In the genomic region with DNA sequence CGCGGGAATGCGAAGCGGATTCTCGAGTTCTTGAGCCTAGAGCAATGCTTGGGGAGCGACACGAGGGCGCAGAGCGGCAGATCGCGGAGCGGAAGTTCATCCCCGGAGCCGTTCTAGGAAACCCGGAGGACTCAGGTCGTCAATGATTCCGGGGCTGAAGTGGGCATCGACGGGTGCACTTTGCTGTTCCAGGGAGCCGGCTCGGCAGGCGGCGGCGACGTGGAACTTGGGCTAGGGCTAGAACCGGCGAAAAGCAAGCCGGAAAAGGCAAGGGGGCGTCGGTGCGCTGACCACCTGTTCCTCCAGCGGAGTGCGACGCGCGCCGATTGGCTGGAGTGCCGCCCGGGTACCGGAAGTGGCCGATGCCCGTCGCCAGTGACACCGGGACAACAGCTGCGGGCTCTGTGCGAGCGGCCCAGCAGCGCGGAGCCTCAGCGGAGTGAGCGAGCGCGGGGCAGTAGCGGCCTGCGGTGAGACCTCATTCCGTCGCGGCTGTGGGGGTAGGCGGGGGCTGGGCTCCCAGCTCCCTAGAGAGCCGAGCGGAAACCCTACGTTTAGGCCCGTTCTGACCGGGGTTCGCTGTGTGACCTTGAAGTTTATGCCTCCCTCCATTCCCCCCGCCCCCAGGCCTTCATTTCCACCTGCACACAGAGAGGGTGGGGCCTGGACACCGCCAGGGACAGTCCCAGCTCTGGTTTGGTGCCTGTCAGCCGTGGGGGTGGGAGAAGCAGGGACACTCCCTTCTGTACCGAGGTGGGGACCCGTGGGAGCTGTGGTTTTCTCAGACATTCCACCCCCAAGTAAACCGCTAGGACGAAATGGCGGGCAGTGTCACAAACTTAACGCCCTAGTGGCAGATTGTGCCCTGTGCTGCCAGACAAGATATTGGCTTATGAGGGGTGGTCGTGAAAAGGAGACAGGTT, we compare ENCODE assay signal across 9 cellular contexts. TPM values are rescaled to one million over a fixed set of nuclear protein-coding genes. Genes with fewer than 3 reads are reported as not detected.
DNase-seq lines count a peak whose midpoint lies in the region; ATAC-seq and TF ChIP-seq lines count a peak whose summit lies in the region.
"Had no signal": no experiment of that assay in that cellular context is flagged by ENCODE, and none has a peak within 500 bp of the region (broad histone marks: within the 10 kb centered on the region; RNA-seq: fewer than 3 reads in every experiment).

ZFP3 (plus strand) TSS at position 362 of the 923 bp plus-strand sequence. CDS start 13,038 bp downstream, outside the sequence.

- intact Hi-C loops in CD4-positive, alpha-beta memory T cell (cut with micrococcal nuclease), result loop anchor here (1.0 kb wide), 1 partner anchor 33 kb away; the partner anchor contains the start of gene ZNF232
- intact Hi-C loops in heart left ventricle (cut with DNase I), result loop anchor here in 1 of 10 donors (5.0 kb wide), 1 partner anchor 34 kb away; the partner anchor contains the start of gene ZNF232

- H3K4me1 Mint-ChIP-seq in CD4-positive, alpha-beta memory T cell, result peaks cover 19 to 34% (median 30%) of the 10 kb centered on the region in 4 donors
- H3K4me1 Mint-ChIP-seq in activated naive CD8-positive, alpha-beta T cell treated with anti-CD3 and anti-CD28 coated beads, Interleukin-2, amount 10 ng/mL, durations not matched to agents 7 days and 5 days, result peaks cover 14% of the 10 kb centered on the region

- CTCF ChIA-PET in CD4-positive, alpha-beta memory T cell (lab: Charles Lee; ENCODE audit: partially characterized antibody), result interaction anchor here (1.2 to 2.1 kb wide), 3 partner anchors 15 to 48 kb away, joined by 3 to 6 read pairs (median 5); no protein-coding TSS in a partner anchor

- peaks cover 5 to 18% of the 10 kb centered on the region in 2 donors for H3K36me3 Mint-ChIP-seq in CD4-positive, alpha-beta memory T cell
- H3K36me3 Mint-ChIP-seq in activated naive CD8-positive, alpha-beta T cell treated with anti-CD3 and anti-CD28 coated beads, Interleukin-2, amount 10 ng/mL, durations not matched to agents 7 days and 5 days, result peaks cover 28% of the 10 kb centered on the region

- peak within 1 kb of the TSS; percentile 76 to 87 for H3K4me3 ChIP-seq in CD4-positive, alpha-beta memory T cell (ENCODE audit: low read length in 2 of 2)
- H3K4me3 ChIP-seq in HUES6 (ENCODE audit: low read depth, low read length) (peak within 1 kb of the TSS; percentile 58; the same call in 1 of the 2 replicates), SK-N-MC (peak within 1 kb of the TSS; percentile 82), heart left ventricle (peak within 1 kb of the TSS; percentile 66 to 94 (median 82)), rectal smooth muscle tissue (ENCODE audit: low read length) (peak within 1 kb of the TSS; percentile 93), urinary bladder (ENCODE audit: low read depth, low read length) (peak within 1 kb of the TSS; percentile 71)

- no peaks in the 10 kb centered on the region for H3K27me3 ChIP-seq in CD4-positive, alpha-beta memory T cell (ENCODE audit: insufficient read depth, low read length)
- H3K27me3 ChIP-seq in HUES6 (ENCODE audit: control insufficient read depth, insufficient read depth, low read length) (peaks cover 8% of the 10 kb centered on the region; the same call in 1 of the 2 replicates), heart left ventricle (no peaks in the 10 kb centered on the region), rectal smooth muscle tissue (ENCODE audit: control insufficient read depth, insufficient read depth, low read length) (no peaks in the 10 kb centered on the region)

- H3K27ac ChIP-seq in CD4-positive, alpha-beta memory T cell (ENCODE audit: low read depth, low read length), result peak within 1 kb of the TSS; percentile 64
- H3K27ac ChIP-seq in HUES6 (ENCODE audit: low read depth, low read length) (no peak within 1 kb of the TSS), SK-N-MC (peak within 1 kb of the TSS; percentile 31; the same call in 1 of the 2 replicates), heart left ventricle (peak within 1 kb of the TSS; percentile 68 to 93 (median 88)), rectal smooth muscle tissue (ENCODE audit: low read depth, low read length) (peak within 1 kb of the TSS; percentile 81), urinary bladder (ENCODE audit: low read depth) (no peak within 1 kb of the TSS)

- peak within 1 kb of the TSS; percentile 24 for H3K9ac ChIP-seq in HUES6 (ENCODE audit: low read length)
- peak within 1 kb of the TSS; percentile 79 for H3K9ac ChIP-seq in SK-N-MC (ENCODE audit: insufficient read length)
- peak within 1 kb of the TSS; percentile 84 for H3K9ac ChIP-seq in rectal smooth muscle tissue (ENCODE audit: low read length)

- ATAC-seq in GM19452 (IDR thresholded peaks at IDR 0.05; ENCODE audit: unreplicated experiment) (peak; percentile 77), heart left ventricle (peak; percentile 88 to 97 (median 97))
- ATAC-seq in activated naive CD8-positive, alpha-beta T cell treated with anti-CD3 and anti-CD28 coated beads, Interleukin-2, amount 10 ng/mL, durations not matched to agents 7 days and 5 days (ENCODE audit: low read depth), result peak; percentile 91

- no peaks in the 10 kb centered on the region for H3K9me3 ChIP-seq in CD4-positive, alpha-beta memory T cell (ENCODE audit: control insufficient read depth in 1 of 2, low read length in 2 of 2)
- H3K9me3 ChIP-seq in HUES6 (ENCODE audit: control insufficient read depth, insufficient read depth, low read depth, low read length) (no peaks in the 10 kb centered on the region), SK-N-MC (ENCODE audit: low read depth, low read length) (no peaks in the 10 kb centered on the region), heart left ventricle (peaks cover 0 to 15% (median 0%) of the 10 kb centered on the region in 12 donors)

- 0% methylated on average over 39 to 75 of the region's 75 CpGs for WGBS in heart left ventricle, 4 donors
- whole genome bisulfite sequencing in urinary bladder, result under 1% methylated on average over 75 of the region's 75 CpGs

- H3K9me3 Mint-ChIP-seq in CD4-positive, alpha-beta memory T cell, result peaks cover 0 to 5% (median 2%) of the 10 kb centered on the region in 8 donors
- H3K9me3 Mint-ChIP-seq in activated naive CD8-positive, alpha-beta T cell treated with anti-CD3 and anti-CD28 coated beads, Interleukin-2, amount 10 ng/mL, durations not matched to agents 7 days and 5 days, result peaks cover 15% of the 10 kb centered on the region

- peak within 1 kb of the TSS; percentile 89 to 98 (median 94) for H3K4me3 Mint-ChIP-seq in CD4-positive, alpha-beta memory T cell
- peak within 1 kb of the TSS; percentile 86 for H3K4me3 Mint-ChIP-seq in activated naive CD8-positive, alpha-beta T cell treated with anti-CD3 and anti-CD28 coated beads, Interleukin-2, amount 10 ng/mL, durations not matched to agents 7 days and 5 days

- H3K36me3 ChIP-seq in CD4-positive, alpha-beta memory T cell (ENCODE audit: insufficient read depth, low read length), result no peaks in the 10 kb centered on the region
- H3K36me3 ChIP-seq in HUES6 (ENCODE audit: control insufficient read depth, insufficient read depth, low read length) (no peaks in the 10 kb centered on the region), SK-N-MC (ENCODE audit: insufficient read depth, low read length) (no peaks in the 10 kb centered on the region; the same call in 1 of the 2 replicates), heart left ventricle (peaks cover 0 to 6% (median 0%) of the 10 kb centered on the region in 9 donors), rectal smooth muscle tissue (ENCODE audit: control insufficient read depth, insufficient read depth, low read length) (no peaks in the 10 kb centered on the region), urinary bladder (ENCODE audit: insufficient read depth) (no peaks in the 10 kb centered on the region)

- TF ChIP-seq POLR2A in heart left ventricle (IDR thresholded peaks at IDR 0.05), result peak in 1 of 2 donors; percentile 63

- POLR2A ChIA-PET in CD4-positive, alpha-beta memory T cell (lab: Charles Lee; ENCODE audit: partially characterized antibody), result interaction anchor here (0.5 to 3.1 kb wide), 16 partner anchors 11 to 203 kb away, joined by 3 to 15 read pairs (median 4); partner anchors contain the start of genes INCA1, RNF167, SLC25A11 and SPAG7
- POLR2A ChIA-PET in activated naive CD8-positive, alpha-beta T cell treated with anti-CD3 and anti-CD28 coated beads, Interleukin-2, amount 10 ng/mL, durations not matched to agents 7 days and 5 days (lab: Charles Lee), result interaction anchor here (0.5 to 0.9 kb wide), 5 partner anchors 9 to 111 kb away, joined by 3 to 5 read pairs (median 3); partner anchors contain the start of gene SPAG7

- no peaks in the 10 kb centered on the region for H3K27me3 Mint-ChIP-seq in CD4-positive, alpha-beta memory T cell
- no peaks in the 10 kb centered on the region for H3K27me3 Mint-ChIP-seq in activated naive CD8-positive, alpha-beta T cell treated with anti-CD3 and anti-CD28 coated beads, Interleukin-2, amount 10 ng/mL, durations not matched to agents 7 days and 5 days

- peaks cover 16% of the 10 kb centered on the region for H3K4me1 ChIP-seq in CD4-positive, alpha-beta memory T cell (ENCODE audit: insufficient read depth, low read length)
- peaks cover 5% of the 10 kb centered on the region; the same call in 1 of the 2 replicates for H3K4me1 ChIP-seq in HUES6 (ENCODE audit: control insufficient read depth, insufficient read depth, low read length)
- H3K4me1 ChIP-seq in heart left ventricle, result peaks cover 0 to 27% (median 11%) of the 10 kb centered on the region in 12 donors
- H3K4me1 ChIP-seq in rectal smooth muscle tissue (ENCODE audit: control insufficient read depth, insufficient read depth, low read length), result peaks cover 11% of the 10 kb centered on the region
- H3K4me1 ChIP-seq in urinary bladder (ENCODE audit: insufficient read depth), result no peaks in the 10 kb centered on the region

- peak within 1 kb of the TSS; percentile 30 to 98 (median 93) for H3K27ac Mint-ChIP-seq in CD4-positive, alpha-beta memory T cell
- H3K27ac Mint-ChIP-seq in activated naive CD8-positive, alpha-beta T cell treated with anti-CD3 and anti-CD28 coated beads, Interleukin-2, amount 10 ng/mL, durations not matched to agents 7 days and 5 days, result peak within 1 kb of the TSS; percentile 93

- peak in 3 of 12 donors; percentile 10 to 33 (median 10) for TF ChIP-seq CTCF in heart left ventricle (IDR thresholded peaks at IDR 0.05)

- DNase-seq in CD4-positive, alpha-beta memory T cell, result peak; percentile 65 to 84 (median 72)
- DNase-seq in SK-N-MC (ENCODE audit: low read depth, low spot score), result no peak
- DNase-seq in activated naive CD8-positive, alpha-beta T cell treated with anti-CD3 and anti-CD28 coated beads, Interleukin-2, amount 10 ng/mL, durations not matched to agents 7 days and 5 days, result peak; percentile 85
- peak; percentile 87 to 94 (median 90) for DNase-seq in heart left ventricle

RNA-seq across cellular contexts. Expression of gene ZFP3, which starts in this region (rescaled TPM):
- total RNA-seq in CD4-positive, alpha-beta memory T cell, result 10 to 100 TPM; 12.0 to 13.0 TPM
- 1 to 10 TPM in 1 of 2 donors, under 1 TPM in 1; 0.52 to 1.3 TPM for polyA plus RNA-seq in CD4-positive, alpha-beta memory T cell
- 1 to 10 TPM; 7.3 to 8.3 TPM for total RNA-seq in activated naive CD8-positive, alpha-beta T cell treated with anti-CD3 and anti-CD28 coated beads, Interleukin-2, amount 10 ng/mL, durations not matched to agents 7 days and 5 days
- total RNA-seq in heart left ventricle (10 to 100 TPM in 5 of 9 donors, 1 to 10 TPM in 4; 4.6 to 14.5 (median 11.1) TPM), urinary bladder (9.2 TPM)
- polyA plus RNA-seq in heart left ventricle (1 to 10 TPM; 4.0 to 4.9 TPM), urinary bladder (3.9 TPM)
- total RNA-seq: SK-MEL-5 had no signal

Comparison
In these comparisons a context has a peak if more than half of its experiments do, and no peak if none do; other contexts are left out.
1. H3K27ac ChIP-seq: peak in CD4-positive, alpha-beta memory T cell (single experiment), SK-N-MC (single experiment), heart left ventricle (12 of 12) and rectal smooth muscle tissue (single experiment); none in HUES6 (single experiment) and urinary bladder (single experiment).
2. H3K9ac ChIP-seq: peak in every context shown above with its lines; median percentile 84 in rectal smooth muscle tissue; 79 in SK-N-MC; 24 in HUES6.
3. Peak in every context shown above with its lines, with median percentiles within 50 percentile points of each other: H3K4me3 ChIP-seq and ATAC-seq.